2 cellular contexts compared by ENCODE assay signal in the genomic region with DNA sequence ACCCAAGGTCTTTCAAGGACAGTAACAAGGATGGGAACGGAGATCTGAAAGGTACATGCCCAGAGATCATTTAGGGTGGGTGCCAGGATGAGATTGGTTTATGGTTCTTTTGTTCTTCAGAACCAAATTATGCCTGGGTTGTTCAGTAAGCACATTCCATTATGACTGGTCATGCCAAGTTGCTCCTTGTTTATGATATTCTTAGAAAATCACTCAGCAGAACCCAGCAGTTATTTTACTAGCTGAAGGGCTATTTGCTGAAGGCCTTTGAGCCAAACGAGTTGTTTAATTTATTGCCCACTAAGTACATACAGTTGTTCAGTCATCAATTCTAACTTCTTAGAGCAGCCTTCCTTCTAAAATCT.
TF ChIP-seq lines count a peak whose summit lies in the region.

No MANE protein-coding gene starts in this region.

TF ChIP-seq in liver, 16 proteins besides CTCF, POLR2A, EP300 and RAD21 (continued from another document):
- TF ChIP-seq, protein P1, sequence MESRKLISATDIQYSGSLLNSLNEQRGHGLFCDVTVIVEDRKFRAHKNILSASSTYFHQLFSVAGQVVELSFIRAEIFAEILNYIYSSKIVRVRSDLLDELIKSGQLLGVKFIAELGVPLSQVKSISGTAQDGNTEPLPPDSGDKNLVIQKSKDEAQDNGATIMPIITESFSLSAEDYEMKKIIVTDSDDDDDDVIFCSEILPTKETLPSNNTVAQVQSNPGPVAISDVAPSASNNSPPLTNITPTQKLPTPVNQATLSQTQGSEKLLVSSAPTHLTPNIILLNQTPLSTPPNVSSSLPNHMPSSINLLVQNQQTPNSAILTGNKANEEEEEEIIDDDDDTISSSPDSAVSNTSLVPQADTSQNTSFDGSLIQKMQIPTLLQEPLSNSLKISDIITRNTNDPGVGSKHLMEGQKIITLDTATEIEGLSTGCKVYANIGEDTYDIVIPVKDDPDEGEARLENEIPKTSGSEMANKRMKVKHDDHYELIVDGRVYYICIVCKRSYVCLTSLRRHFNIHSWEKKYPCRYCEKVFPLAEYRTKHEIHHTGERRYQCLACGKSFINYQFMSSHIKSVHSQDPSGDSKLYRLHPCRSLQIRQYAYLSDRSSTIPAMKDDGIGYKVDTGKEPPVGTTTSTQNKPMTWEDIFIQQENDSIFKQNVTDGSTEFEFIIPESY (IDR thresholded peaks at IDR 0.05) = no peak
- TF ChIP-seq EGR1 (IDR thresholded peaks at IDR 0.05; ENCODE audit: low read depth in 2 of 2) = no peak
- TF ChIP-seq YY1 (IDR thresholded peaks at IDR 0.05) = no peak
- TF ChIP-seq NR2F2 (IDR thresholded peaks at IDR 0.05) = no peak
- no peak for TF ChIP-seq GABPA (IDR thresholded peaks at IDR 0.05 in 1 of 2, conservative IDR thresholded peaks at IDR 0.05 in 1 of 2)
- no peak for TF ChIP-seq JUND (IDR thresholded peaks at IDR 0.05)
- TF ChIP-seq FOXA1 (IDR thresholded peaks at IDR 0.05) = no peak
- TF ChIP-seq HNF4G (IDR thresholded peaks at IDR 0.05) = no peak
- TF ChIP-seq, protein P2, sequence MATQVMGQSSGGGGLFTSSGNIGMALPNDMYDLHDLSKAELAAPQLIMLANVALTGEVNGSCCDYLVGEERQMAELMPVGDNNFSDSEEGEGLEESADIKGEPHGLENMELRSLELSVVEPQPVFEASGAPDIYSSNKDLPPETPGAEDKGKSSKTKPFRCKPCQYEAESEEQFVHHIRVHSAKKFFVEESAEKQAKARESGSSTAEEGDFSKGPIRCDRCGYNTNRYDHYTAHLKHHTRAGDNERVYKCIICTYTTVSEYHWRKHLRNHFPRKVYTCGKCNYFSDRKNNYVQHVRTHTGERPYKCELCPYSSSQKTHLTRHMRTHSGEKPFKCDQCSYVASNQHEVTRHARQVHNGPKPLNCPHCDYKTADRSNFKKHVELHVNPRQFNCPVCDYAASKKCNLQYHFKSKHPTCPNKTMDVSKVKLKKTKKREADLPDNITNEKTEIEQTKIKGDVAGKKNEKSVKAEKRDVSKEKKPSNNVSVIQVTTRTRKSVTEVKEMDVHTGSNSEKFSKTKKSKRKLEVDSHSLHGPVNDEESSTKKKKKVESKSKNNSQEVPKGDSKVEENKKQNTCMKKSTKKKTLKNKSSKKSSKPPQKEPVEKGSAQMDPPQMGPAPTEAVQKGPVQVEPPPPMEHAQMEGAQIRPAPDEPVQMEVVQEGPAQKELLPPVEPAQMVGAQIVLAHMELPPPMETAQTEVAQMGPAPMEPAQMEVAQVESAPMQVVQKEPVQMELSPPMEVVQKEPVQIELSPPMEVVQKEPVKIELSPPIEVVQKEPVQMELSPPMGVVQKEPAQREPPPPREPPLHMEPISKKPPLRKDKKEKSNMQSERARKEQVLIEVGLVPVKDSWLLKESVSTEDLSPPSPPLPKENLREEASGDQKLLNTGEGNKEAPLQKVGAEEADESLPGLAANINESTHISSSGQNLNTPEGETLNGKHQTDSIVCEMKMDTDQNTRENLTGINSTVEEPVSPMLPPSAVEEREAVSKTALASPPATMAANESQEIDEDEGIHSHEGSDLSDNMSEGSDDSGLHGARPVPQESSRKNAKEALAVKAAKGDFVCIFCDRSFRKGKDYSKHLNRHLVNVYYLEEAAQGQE (IDR thresholded peaks at IDR 0.05) = no peak
- TF ChIP-seq, protein P3, sequence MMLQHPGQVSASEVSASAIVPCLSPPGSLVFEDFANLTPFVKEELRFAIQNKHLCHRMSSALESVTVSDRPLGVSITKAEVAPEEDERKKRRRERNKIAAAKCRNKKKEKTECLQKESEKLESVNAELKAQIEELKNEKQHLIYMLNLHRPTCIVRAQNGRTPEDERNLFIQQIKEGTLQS (IDR thresholded peaks at IDR 0.05) = no peak
- TF ChIP-seq, protein P4, sequence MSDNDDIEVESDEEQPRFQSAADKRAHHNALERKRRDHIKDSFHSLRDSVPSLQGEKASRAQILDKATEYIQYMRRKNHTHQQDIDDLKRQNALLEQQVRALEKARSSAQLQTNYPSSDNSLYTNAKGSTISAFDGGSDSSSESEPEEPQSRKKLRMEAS (IDR thresholded peaks at IDR 0.05) = no peak
- no peak for TF ChIP-seq RXRA (IDR thresholded peaks at IDR 0.05)
- TF ChIP-seq SP1 (IDR thresholded peaks at IDR 0.05) = no peak
- no peak for TF ChIP-seq HNF4A (conservative IDR thresholded peaks at IDR 0.05)

TF ChIP-seq in HepG2, 621 proteins besides CTCF, POLR2A, EP300 and RAD21 (continued from another document):
- TF ChIP-seq, protein P5, sequence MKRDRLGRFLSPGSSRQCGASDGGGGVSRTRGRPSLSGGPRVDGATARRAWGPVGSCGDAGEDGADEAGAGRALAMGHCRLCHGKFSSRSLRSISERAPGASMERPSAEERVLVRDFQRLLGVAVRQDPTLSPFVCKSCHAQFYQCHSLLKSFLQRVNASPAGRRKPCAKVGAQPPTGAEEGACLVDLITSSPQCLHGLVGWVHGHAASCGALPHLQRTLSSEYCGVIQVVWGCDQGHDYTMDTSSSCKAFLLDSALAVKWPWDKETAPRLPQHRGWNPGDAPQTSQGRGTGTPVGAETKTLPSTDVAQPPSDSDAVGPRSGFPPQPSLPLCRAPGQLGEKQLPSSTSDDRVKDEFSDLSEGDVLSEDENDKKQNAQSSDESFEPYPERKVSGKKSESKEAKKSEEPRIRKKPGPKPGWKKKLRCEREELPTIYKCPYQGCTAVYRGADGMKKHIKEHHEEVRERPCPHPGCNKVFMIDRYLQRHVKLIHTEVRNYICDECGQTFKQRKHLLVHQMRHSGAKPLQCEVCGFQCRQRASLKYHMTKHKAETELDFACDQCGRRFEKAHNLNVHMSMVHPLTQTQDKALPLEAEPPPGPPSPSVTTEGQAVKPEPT (CRISPR knock-in tag; IDR thresholded peaks at IDR 0.05; ENCODE audit: low read depth) = no peak
- TF ChIP-seq SOX5 (CRISPR knock-in tag; IDR thresholded peaks at IDR 0.05; ENCODE audit: borderline replicate concordance) (no peak), FOXK2 (IDR thresholded peaks at IDR 0.05) (no peak), FLYWCH1 (CRISPR knock-in tag; IDR thresholded peaks at IDR 0.05) (no peak)
